Comparison of ENCODE assay signal across 1 cellular context in the genomic region with DNA sequence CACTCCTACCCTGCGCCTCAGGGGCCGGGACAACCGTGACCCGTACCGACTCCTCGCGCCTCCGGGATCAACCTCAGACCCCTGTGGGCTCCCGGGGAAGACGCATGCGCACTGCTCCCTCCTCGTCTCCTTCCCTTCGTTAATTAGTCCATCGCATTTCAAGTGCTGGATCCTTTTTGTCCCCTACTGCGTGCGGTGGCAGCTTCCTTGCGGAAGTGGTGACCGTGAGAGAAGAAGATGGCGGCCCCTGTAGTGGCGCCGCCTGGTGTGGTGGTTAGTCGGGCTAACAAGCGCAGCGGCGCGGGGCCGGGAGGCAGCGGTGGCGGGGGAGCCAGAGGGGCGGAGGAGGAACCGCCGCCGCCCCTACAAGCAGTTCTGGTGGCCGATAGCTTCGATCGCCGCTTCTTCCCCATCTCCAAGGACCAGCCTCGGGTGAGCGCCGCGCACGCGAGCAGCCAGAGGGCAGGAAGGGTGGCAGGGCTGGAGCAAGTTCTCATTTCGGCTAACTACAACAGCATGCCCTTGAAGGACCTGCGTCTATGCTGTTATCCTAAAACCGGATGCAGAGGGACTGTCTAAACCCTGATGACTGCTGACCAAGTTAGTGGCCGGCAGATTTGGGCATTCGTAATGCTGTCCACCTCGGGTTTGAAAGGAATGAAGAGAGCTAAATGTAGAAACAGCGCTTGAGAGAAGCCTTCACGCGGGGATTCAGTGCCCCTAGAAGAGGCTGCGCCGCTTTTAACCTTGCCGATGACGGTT.
TF ChIP-seq lines count a peak whose summit lies in the region.

TSS of gene EIF2B5 (plus strand) at position 210 of the 762 bp plus-strand sequence. CDS start at position 238, 28 bp downstream.

TF ChIP-seq in GM12878, 131 proteins besides CTCF, POLR2A, EP300 and RAD21 (continued from another document and continues in another):
- TF ChIP-seq, protein P1, sequence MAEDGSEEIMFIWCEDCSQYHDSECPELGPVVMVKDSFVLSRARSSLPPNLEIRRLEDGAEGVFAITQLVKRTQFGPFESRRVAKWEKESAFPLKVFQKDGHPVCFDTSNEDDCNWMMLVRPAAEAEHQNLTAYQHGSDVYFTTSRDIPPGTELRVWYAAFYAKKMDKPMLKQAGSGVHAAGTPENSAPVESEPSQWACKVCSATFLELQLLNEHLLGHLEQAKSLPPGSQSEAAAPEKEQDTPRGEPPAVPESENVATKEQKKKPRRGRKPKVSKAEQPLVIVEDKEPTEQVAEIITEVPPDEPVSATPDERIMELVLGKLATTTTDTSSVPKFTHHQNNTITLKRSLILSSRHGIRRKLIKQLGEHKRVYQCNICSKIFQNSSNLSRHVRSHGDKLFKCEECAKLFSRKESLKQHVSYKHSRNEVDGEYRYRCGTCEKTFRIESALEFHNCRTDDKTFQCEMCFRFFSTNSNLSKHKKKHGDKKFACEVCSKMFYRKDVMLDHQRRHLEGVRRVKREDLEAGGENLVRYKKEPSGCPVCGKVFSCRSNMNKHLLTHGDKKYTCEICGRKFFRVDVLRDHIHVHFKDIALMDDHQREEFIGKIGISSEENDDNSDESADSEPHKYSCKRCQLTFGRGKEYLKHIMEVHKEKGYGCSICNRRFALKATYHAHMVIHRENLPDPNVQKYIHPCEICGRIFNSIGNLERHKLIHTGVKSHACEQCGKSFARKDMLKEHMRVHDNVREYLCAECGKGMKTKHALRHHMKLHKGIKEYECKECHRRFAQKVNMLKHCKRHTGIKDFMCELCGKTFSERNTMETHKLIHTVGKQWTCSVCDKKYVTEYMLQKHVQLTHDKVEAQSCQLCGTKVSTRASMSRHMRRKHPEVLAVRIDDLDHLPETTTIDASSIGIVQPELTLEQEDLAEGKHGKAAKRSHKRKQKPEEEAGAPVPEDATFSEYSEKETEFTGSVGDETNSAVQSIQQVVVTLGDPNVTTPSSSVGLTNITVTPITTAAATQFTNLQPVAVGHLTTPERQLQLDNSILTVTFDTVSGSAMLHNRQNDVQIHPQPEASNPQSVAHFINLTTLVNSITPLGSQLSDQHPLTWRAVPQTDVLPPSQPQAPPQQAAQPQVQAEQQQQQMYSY (CRISPR knock-in tag; IDR thresholded peaks at IDR 0.05), result no peak
- TF ChIP-seq CHD4 (IDR thresholded peaks at IDR 0.05) (no peak), SUPT20H (IDR thresholded peaks at IDR 0.05; ENCODE audit: borderline replicate concordance, control insufficient read depth, low read depth, low read length) (no peak), LARP7 (IDR thresholded peaks at IDR 0.05) (peak; percentile 82; the same call in 1 of the 2 replicates), BCL3 (IDR thresholded peaks at IDR 0.05; ENCODE audit: borderline replicate concordance, insufficient read depth, low read depth, low read length, poor library complexity, severe bottlenecking) (no peak), BRCA1 (IDR thresholded peaks at IDR 0.05; ENCODE audit: low read depth, low read length) (no peak), HCFC1 (IDR thresholded peaks at IDR 0.05; ENCODE audit: low read length) (peak; percentile 77), KLF5 (IDR thresholded peaks at IDR 0.05; ENCODE audit: partially characterized antibody) (no peak), CEBPB (IDR thresholded peaks at IDR 0.05; ENCODE audit: borderline replicate concordance in 1 of 2, low read depth in 2 of 2, low read length in 2 of 2) (no peak), TARDBP (IDR thresholded peaks at IDR 0.05; ENCODE audit: borderline replicate concordance) (peak; percentile 70; the same call in 1 of the 2 replicates), NR2C1 (IDR thresholded peaks at IDR 0.05) (no peak; the same call in 1 of the 2 replicates), PML (IDR thresholded peaks at IDR 0.05; ENCODE audit: low read length) (peak; percentile 88), ZNF217 (IDR thresholded peaks at IDR 0.05) (no peak), BCLAF1 (IDR thresholded peaks at IDR 0.05) (no peak), ESRRA (IDR thresholded peaks at IDR 0.05; ENCODE audit: low read length) (no peak), NKRF (conservative IDR thresholded peaks at IDR 0.05) (peak; percentile 84), CHD1 (IDR thresholded peaks at IDR 0.05; ENCODE audit: low read depth, low read length) (peak; percentile 67; the same call in 1 of the 2 replicates)
- TF ChIP-seq, protein P2, sequence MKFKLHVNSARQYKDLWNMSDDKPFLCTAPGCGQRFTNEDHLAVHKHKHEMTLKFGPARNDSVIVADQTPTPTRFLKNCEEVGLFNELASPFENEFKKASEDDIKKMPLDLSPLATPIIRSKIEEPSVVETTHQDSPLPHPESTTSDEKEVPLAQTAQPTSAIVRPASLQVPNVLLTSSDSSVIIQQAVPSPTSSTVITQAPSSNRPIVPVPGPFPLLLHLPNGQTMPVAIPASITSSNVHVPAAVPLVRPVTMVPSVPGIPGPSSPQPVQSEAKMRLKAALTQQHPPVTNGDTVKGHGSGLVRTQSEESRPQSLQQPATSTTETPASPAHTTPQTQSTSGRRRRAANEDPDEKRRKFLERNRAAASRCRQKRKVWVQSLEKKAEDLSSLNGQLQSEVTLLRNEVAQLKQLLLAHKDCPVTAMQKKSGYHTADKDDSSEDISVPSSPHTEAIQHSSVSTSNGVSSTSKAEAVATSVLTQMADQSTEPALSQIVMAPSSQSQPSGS (IDR thresholded peaks at IDR 0.05; ENCODE audit: low read length), result no peak
- TF ChIP-seq, protein P3, sequence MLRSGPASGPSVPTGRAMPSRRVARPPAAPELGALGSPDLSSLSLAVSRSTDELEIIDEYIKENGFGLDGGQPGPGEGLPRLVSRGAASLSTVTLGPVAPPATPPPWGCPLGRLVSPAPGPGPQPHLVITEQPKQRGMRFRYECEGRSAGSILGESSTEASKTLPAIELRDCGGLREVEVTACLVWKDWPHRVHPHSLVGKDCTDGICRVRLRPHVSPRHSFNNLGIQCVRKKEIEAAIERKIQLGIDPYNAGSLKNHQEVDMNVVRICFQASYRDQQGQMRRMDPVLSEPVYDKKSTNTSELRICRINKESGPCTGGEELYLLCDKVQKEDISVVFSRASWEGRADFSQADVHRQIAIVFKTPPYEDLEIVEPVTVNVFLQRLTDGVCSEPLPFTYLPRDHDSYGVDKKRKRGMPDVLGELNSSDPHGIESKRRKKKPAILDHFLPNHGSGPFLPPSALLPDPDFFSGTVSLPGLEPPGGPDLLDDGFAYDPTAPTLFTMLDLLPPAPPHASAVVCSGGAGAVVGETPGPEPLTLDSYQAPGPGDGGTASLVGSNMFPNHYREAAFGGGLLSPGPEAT (IDR thresholded peaks at IDR 0.05; ENCODE audit: low read depth), result peak; percentile 94
- TF ChIP-seq, protein P4, sequence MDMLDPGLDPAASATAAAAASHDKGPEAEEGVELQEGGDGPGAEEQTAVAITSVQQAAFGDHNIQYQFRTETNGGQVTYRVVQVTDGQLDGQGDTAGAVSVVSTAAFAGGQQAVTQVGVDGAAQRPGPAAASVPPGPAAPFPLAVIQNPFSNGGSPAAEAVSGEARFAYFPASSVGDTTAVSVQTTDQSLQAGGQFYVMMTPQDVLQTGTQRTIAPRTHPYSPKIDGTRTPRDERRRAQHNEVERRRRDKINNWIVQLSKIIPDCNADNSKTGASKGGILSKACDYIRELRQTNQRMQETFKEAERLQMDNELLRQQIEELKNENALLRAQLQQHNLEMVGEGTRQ (IDR thresholded peaks at IDR 0.05; ENCODE audit: borderline replicate concordance, low read depth, low read length), result no peak
- TF ChIP-seq, protein P5, sequence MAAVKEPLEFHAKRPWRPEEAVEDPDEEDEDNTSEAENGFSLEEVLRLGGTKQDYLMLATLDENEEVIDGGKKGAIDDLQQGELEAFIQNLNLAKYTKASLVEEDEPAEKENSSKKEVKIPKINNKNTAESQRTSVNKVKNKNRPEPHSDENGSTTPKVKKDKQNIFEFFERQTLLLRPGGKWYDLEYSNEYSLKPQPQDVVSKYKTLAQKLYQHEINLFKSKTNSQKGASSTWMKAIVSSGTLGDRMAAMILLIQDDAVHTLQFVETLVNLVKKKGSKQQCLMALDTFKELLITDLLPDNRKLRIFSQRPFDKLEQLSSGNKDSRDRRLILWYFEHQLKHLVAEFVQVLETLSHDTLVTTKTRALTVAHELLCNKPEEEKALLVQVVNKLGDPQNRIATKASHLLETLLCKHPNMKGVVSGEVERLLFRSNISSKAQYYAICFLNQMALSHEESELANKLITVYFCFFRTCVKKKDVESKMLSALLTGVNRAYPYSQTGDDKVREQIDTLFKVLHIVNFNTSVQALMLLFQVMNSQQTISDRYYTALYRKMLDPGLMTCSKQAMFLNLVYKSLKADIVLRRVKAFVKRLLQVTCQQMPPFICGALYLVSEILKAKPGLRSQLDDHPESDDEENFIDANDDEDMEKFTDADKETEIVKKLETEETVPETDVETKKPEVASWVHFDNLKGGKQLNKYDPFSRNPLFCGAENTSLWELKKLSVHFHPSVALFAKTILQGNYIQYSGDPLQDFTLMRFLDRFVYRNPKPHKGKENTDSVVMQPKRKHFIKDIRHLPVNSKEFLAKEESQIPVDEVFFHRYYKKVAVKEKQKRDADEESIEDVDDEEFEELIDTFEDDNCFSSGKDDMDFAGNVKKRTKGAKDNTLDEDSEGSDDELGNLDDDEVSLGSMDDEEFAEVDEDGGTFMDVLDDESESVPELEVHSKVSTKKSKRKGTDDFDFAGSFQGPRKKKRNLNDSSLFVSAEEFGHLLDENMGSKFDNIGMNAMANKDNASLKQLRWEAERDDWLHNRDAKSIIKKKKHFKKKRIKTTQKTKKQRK (IDR thresholded peaks at IDR 0.05; ENCODE audit: low read depth, low read length), result no peak
- TF ChIP-seq, protein P6, sequence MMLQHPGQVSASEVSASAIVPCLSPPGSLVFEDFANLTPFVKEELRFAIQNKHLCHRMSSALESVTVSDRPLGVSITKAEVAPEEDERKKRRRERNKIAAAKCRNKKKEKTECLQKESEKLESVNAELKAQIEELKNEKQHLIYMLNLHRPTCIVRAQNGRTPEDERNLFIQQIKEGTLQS (IDR thresholded peaks at IDR 0.05; ENCODE audit: borderline replicate concordance, extremely low read depth, low read depth, low read length), result 0 out of 2 replicates have a peak, but pooled peaks have one; percentile 35
